In the genomic region with DNA sequence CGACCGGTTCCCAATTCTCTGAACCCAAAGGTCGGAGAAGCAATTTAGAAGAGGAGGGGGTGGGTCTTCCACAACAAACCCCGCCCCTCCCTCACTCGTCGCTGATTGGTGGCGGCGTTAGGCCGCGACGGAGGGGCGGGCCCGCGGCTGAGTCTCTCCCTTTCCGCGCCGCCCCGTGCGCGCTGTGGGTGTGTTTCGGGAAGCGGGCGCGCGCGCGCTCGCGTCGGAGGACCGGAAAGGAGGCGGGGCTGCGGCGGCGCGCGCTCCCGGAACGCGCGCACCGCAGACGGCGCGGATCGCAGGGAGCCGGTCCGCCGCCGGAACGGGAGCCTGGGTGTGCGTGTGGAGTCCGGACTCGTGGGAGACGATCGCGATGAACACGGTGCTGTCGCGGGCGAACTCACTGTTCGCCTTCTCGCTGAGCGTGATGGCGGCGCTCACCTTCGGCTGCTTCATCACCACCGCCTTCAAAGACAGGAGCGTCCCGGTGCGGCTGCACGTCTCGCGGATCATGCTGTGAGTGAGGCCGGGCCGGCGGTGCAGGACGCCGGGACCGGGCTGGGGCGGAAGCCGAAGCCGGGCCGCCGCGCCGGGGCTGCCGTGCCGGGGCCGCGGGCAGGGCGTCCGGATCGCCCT, we compare ENCODE assay signal across 1 cellular context.
TF ChIP-seq lines count a peak whose summit lies in the region.

SPCS3 (plus strand) TSS at position 263 of the 636 bp plus-strand sequence; CDS start at position 374, 111 bp downstream.

TF ChIP-seq in K562, 482 proteins besides CTCF, POLR2A, EP300 and RAD21 (continued from another document and continues in another):
- 0 out of 4 replicates have a peak, but pooled peaks of 1 of the 2 experiments have one; percentile 24 for TF ChIP-seq ZMIZ1 (IDR thresholded peaks at IDR 0.05; ENCODE audit: low read depth in 2 of 2, low read length in 2 of 2)
- TF ChIP-seq, protein P1, sequence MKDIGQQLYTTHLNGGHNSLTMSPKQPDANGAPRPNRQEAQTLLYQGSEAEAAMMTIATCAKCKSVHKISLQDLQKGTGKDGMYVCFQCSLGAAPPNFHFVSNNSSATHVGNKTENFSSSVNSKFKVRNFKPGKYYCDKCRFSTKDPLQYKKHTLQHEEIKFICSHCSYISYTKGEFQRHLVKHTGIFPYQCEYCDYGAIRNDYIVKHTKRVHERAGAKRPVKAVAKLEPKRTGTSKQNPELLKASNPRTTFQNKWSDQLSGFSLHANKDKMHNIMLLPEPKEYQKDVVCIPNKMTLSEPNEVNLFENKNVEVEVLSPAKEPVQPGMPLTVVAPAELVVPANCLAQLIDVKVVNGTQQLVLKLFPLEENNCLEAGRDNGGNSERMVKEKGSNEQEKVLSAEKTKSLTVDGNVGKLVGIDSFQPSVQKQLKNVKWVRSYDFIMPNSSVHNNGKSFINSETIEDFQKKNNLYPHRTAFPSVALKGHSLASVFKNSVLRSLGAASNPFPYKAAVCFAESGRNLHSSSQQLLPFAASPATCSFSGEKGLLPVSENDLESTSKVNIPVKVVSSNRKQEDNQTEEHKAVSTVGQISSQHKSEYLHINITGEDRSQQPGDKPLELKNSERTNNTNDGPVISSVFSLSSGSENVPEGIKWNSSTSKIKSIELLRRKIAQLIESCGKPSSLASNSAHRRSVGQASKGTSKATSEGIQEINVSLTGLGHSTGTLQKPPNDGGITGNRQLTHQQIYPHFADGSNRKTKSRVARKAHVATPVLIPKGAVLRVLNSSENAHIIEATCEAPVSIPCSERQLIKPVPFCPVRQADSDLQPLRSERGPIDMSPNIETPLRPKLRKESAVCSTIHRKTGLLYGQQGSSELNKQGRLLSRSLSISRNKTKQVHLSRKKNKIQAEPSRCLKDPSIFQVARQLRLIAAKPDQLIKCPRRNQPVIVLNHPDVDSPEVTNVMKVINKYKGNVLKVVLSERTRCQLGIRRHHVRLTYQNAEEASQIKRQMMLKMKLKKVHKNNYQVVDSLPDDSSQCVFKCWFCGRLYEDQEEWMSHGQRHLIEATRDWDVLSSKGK (CRISPR knock-in tag; IDR thresholded peaks at IDR 0.05), result no peak
- TF ChIP-seq HBP1 (CRISPR knock-in tag; IDR thresholded peaks at IDR 0.05), result no peak
- TF ChIP-seq ZBTB5 (IDR thresholded peaks at IDR 0.05), result no peak
- no peak for TF ChIP-seq U2AF1 (optimal IDR thresholded peaks at IDR 0.05; ENCODE audit: low read depth, low read length)
- no peak for TF ChIP-seq ZNF143 (CRISPR knock-in tag; IDR thresholded peaks at IDR 0.05)
- no peak for TF ChIP-seq NR4A1 (CRISPR knock-in tag; IDR thresholded peaks at IDR 0.05)
- 0 out of 2 replicates have a peak, but pooled peaks have one; percentile 9 for TF ChIP-seq NR4A1 (tag; IDR thresholded peaks at IDR 0.05)
- no peak for TF ChIP-seq HSF4 (CRISPR knock-in tag; IDR thresholded peaks at IDR 0.05; ENCODE audit: borderline replicate concordance)
- peak; percentile 69 for TF ChIP-seq TBP (optimal IDR thresholded peaks at IDR 0.05; ENCODE audit: low read depth, low read length)
- TF ChIP-seq ZNF174 (CRISPR knock-in tag; IDR thresholded peaks at IDR 0.05), result no peak
- TF ChIP-seq YY1 (IDR thresholded peaks at IDR 0.05; ENCODE audit: borderline replicate concordance in 1 of 3, control insufficient read depth in 1 of 3, extremely low read depth in 1 of 3, insufficient read depth in 3 of 3, insufficient read length in 1 of 3, insufficient replicate concordance in 2 of 3, low read depth in 1 of 3, low read length in 2 of 3), result peak; percentile 13 to 73 (median 44)
- no peak for TF ChIP-seq NR2C2 (CRISPR knock-in tag; IDR thresholded peaks at IDR 0.05)
- peak; percentile 49; the same call in 1 of the 2 replicates for TF ChIP-seq NR2C2 (tag; IDR thresholded peaks at IDR 0.05)
- TF ChIP-seq FOXO4 (CRISPR knock-in tag; IDR thresholded peaks at IDR 0.05), result no peak
- peak; percentile 46; the same call in 1 of the 2 replicates for TF ChIP-seq POLR2AphosphoS2 (IDR thresholded peaks at IDR 0.05; ENCODE audit: low read length)
- 0 out of 2 replicates have a peak, but pooled peaks have one; percentile 20 for TF ChIP-seq ETV1 (tag; conservative IDR thresholded peaks at IDR 0.05; ENCODE audit: low read depth)
- TF ChIP-seq MGA (IDR thresholded peaks at IDR 0.05), result no peak
- peak; percentile 76; the same call in 1 of the 2 replicates for TF ChIP-seq ZNF766 (CRISPR knock-in tag; conservative IDR thresholded peaks at IDR 0.05)
- TF ChIP-seq, protein P2, sequence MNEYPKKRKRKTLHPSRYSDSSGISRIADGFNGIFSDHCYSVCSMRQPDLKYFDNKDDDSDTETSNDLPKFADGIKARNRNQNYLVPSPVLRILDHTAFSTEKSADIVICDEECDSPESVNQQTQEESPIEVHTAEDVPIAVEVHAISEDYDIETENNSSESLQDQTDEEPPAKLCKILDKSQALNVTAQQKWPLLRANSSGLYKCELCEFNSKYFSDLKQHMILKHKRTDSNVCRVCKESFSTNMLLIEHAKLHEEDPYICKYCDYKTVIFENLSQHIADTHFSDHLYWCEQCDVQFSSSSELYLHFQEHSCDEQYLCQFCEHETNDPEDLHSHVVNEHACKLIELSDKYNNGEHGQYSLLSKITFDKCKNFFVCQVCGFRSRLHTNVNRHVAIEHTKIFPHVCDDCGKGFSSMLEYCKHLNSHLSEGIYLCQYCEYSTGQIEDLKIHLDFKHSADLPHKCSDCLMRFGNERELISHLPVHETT (CRISPR knock-in tag; conservative IDR thresholded peaks at IDR 0.05 in 1 of 2, IDR thresholded peaks at IDR 0.05 in 1 of 2), result peak in 1 of 2 experiments; percentile 96; a peak in 2 of 4 replicates
